1 cellular context compared by ENCODE assay signal in the genomic region with DNA sequence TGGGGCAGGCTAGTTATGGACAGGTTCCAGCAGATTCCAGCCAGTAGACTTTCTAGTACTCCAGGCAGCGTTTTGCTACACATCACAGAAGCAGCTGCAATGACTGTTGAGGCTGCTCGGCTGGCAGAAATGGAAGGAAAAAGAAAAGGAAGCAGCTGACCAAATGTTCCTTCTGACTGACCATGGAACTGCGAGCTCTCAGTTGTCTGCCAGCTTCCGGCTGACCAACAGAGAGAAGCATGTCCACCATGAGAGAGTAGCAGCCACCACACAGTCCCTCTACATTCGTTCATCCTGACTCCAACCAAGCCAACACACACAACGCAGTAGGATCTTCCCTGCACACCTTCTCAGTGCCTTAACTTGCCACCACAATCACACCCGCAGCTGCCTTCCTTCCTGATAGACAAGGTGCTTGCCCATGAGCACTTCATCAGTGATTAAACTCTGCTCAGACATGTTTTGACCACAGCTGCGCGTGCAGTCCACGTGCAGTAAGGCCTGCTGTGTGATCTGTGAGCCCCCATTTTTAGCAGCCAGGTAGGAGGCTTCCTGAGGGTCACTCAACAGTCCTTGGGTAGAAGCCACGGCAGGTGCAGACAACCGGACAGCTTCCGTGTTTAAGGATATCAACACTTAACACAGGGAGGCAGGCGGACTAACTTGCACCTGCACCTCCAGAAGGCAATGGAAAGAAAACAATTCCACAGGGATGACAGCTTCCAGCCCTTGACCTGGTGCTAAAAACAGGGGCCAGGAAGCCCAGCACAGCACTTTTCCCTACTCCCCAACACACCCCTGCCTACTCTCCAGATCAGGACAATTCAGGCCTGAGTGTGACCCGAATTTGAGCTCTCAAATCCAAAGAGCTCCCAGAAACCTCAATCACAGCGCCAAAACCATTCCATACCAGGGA.
TF ChIP-seq lines count a peak whose summit lies in the region.

No MANE protein-coding gene starts in this region.

TF ChIP-seq in K562, 482 proteins besides CTCF, POLR2A, EP300 and RAD21 (continued from another document):
- TF ChIP-seq, protein P1, sequence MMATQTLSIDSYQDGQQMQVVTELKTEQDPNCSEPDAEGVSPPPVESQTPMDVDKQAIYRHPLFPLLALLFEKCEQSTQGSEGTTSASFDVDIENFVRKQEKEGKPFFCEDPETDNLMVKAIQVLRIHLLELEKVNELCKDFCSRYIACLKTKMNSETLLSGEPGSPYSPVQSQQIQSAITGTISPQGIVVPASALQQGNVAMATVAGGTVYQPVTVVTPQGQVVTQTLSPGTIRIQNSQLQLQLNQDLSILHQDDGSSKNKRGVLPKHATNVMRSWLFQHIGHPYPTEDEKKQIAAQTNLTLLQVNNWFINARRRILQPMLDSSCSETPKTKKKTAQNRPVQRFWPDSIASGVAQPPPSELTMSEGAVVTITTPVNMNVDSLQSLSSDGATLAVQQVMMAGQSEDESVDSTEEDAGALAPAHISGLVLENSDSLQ (IDR thresholded peaks at IDR 0.05): peak; percentile 11; the same call in 1 of the 2 replicates
- TF ChIP-seq, protein P2, sequence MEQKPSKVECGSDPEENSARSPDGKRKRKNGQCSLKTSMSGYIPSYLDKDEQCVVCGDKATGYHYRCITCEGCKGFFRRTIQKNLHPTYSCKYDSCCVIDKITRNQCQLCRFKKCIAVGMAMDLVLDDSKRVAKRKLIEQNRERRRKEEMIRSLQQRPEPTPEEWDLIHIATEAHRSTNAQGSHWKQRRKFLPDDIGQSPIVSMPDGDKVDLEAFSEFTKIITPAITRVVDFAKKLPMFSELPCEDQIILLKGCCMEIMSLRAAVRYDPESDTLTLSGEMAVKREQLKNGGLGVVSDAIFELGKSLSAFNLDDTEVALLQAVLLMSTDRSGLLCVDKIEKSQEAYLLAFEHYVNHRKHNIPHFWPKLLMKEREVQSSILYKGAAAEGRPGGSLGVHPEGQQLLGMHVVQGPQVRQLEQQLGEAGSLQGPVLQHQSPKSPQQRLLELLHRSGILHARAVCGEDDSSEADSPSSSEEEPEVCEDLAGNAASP (IDR thresholded peaks at IDR 0.05): no peak
- TF ChIP-seq U2AF2 (optimal IDR thresholded peaks at IDR 0.05; ENCODE audit: low read depth, low read length) (no peak), ESRRA (IDR thresholded peaks at IDR 0.05; ENCODE audit: borderline replicate concordance, low read depth) (peak; percentile 41; the same call in 1 of the 2 replicates), GABPA (tag; conservative IDR thresholded peaks at IDR 0.05; ENCODE audit: low read depth) (no peak), NFXL1 (CRISPR knock-in tag; IDR thresholded peaks at IDR 0.05) (no peak), CBX1 (IDR thresholded peaks at IDR 0.05; ENCODE audit: low read depth) (peak; percentile 73; the same call in 1 of the 2 replicates), XRCC4 (IDR thresholded peaks at IDR 0.05; ENCODE audit: extremely low read depth, insufficient read depth, insufficient read length) (no peak), SUPT5H (IDR thresholded peaks at IDR 0.05) (no peak), HDAC2 (IDR thresholded peaks at IDR 0.05) (peak; percentile 41; the same call in 1 of the 2 replicates), RCOR1 (IDR thresholded peaks at IDR 0.05; ENCODE audit: borderline replicate concordance in 1 of 2, low read depth in 2 of 2, low read length in 2 of 2) (peak in 1 of 2 experiments; percentile 14; a peak in 1 of 4 replicates), STAG1 (CRISPR knock-in tag; IDR thresholded peaks at IDR 0.05; ENCODE audit: borderline replicate concordance) (0 out of 2 replicates have a peak, but pooled peaks have one; percentile 24), ZNF175 (CRISPR knock-in tag; IDR thresholded peaks at IDR 0.05; ENCODE audit: low read depth) (no peak), ESRRB (CRISPR knock-in tag; IDR thresholded peaks at IDR 0.05; ENCODE audit: borderline replicate concordance) (no peak), ERF (CRISPR knock-in tag; IDR thresholded peaks at IDR 0.05) (no peak), RNF2 (IDR thresholded peaks at IDR 0.05) (no peak), SMARCA5 (IDR thresholded peaks at IDR 0.05) (peak; percentile 80), RFX7 (CRISPR knock-in tag; IDR thresholded peaks at IDR 0.05) (no peak), ZNF830 (CRISPR knock-in tag; IDR thresholded peaks at IDR 0.05) (no peak)
- TF ChIP-seq, protein P3, sequence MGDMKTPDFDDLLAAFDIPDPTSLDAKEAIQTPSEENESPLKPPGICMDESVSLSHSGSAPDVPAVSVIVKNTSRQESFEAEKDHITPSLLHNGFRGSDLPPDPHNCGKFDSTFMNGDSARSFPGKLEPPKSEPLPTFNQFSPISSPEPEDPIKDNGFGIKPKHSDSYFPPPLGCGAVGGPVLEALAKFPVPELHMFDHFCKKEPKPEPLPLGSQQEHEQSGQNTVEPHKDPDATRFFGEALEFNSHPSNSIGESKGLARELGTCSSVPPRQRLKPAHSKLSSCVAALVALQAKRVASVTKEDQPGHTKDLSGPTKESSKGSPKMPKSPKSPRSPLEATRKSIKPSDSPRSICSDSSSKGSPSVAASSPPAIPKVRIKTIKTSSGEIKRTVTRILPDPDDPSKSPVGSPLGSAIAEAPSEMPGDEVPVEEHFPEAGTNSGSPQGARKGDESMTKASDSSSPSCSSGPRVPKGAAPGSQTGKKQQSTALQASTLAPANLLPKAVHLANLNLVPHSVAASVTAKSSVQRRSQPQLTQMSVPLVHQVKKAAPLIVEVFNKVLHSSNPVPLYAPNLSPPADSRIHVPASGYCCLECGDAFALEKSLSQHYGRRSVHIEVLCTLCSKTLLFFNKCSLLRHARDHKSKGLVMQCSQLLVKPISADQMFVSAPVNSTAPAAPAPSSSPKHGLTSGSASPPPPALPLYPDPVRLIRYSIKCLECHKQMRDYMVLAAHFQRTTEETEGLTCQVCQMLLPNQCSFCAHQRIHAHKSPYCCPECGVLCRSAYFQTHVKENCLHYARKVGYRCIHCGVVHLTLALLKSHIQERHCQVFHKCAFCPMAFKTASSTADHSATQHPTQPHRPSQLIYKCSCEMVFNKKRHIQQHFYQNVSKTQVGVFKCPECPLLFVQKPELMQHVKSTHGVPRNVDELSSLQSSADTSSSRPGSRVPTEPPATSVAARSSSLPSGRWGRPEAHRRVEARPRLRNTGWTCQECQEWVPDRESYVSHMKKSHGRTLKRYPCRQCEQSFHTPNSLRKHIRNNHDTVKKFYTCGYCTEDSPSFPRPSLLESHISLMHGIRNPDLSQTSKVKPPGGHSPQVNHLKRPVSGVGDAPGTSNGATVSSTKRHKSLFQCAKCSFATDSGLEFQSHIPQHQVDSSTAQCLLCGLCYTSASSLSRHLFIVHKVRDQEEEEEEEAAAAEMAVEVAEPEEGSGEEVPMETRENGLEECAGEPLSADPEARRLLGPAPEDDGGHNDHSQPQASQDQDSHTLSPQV (IDR thresholded peaks at IDR 0.05): peak; percentile 51; the same call in 1 of the 2 replicates
- TF ChIP-seq, protein P4, sequence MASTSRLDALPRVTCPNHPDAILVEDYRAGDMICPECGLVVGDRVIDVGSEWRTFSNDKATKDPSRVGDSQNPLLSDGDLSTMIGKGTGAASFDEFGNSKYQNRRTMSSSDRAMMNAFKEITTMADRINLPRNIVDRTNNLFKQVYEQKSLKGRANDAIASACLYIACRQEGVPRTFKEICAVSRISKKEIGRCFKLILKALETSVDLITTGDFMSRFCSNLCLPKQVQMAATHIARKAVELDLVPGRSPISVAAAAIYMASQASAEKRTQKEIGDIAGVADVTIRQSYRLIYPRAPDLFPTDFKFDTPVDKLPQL (IDR thresholded peaks at IDR 0.05; ENCODE audit: extremely low read depth, insufficient read length): no peak
